In genomic region chr10:14774797-14775196, GRCh38 we compare ENCODE assay signal across 11 cellular contexts. TPM values are rescaled to one million over a fixed set of nuclear protein-coding genes. Genes with fewer than 3 reads are reported as not detected.
DNase-seq lines count a peak whose midpoint lies in the region; FAIRE-seq and TF ChIP-seq lines count a peak whose summit lies in the region.
"Had no signal": no experiment of that assay in that cellular context is flagged by ENCODE, and none has a peak within 500 bp of the region (broad histone marks: within the 10 kb centered on the region; RNA-seq: fewer than 3 reads in every experiment).

TSS of gene FAM107B (minus strand) at chr10:14774897. CDS start at chr10:14774663, 234 bp downstream.

- no peak within 1 kb of the TSS for H3K4me3 Mint-ChIP-seq in progenitor cell of endocrine pancreas (ENCODE audit: low read depth)

- H3K4me1 Mint-ChIP-seq in progenitor cell of endocrine pancreas (ENCODE audit: low read depth), result peaks cover 8% of the 10 kb centered on the region

- H3K36me3 ChIP-seq in SJCRH30, result no peaks in the 10 kb centered on the region

- H3K9me3 Mint-ChIP-seq in progenitor cell of endocrine pancreas (ENCODE audit: low read depth), result peaks cover 5% of the 10 kb centered on the region

- H3K4me3 ChIP-seq in SJCRH30 (no peak within 1 kb of the TSS), foreskin fibroblast (ENCODE audit: low read depth in 1 of 2, low read length in 2 of 2) (no peak within 1 kb of the TSS)

- no peak within 1 kb of the TSS for H3K27ac ChIP-seq in SJCRH30

- H3K27me3 ChIP-seq in SJCRH30, result no peaks in the 10 kb centered on the region

- DNase-seq in Caki2 (ENCODE audit: low read depth), result no peak
- no peak for DNase-seq in SJCRH30
- no peak for DNase-seq in frontal cortex (ENCODE audit: low spot score in 2 of 2)
- DNase-seq in progenitor cell of endocrine pancreas (ENCODE audit: low spot score, unreplicated experiment), result no peak
- no peak for DNase-seq in foreskin fibroblast
- DNase-seq in SK-N-DZ (ENCODE audit: low spot score), result no peak
- DNase-seq in NCI-H2029 (lab: John Stamatoyannopoulos, UW), result no peak
- no peak for DNase-seq in OCI-M1 (lab: John Stamatoyannopoulos, UW)
- DNase-seq: activated CD4-positive, alpha-beta T cell treated with anti-CD3 and anti-CD28 coated beads for 48 hours; GDM1; midbrain had no signal

- no peaks in the 10 kb centered on the region for H3K27me3 Mint-ChIP-seq in progenitor cell of endocrine pancreas

- TF ChIP-seq CTCF in progenitor cell of endocrine pancreas (IDR thresholded peaks at IDR 0.05; ENCODE audit: unreplicated experiment), result no peak
- no peak for TF ChIP-seq CTCF in foreskin fibroblast (IDR thresholded peaks at IDR 0.05; ENCODE audit: low read depth, low read length)

- no peaks in the 10 kb centered on the region for H3K9me3 ChIP-seq in SJCRH30 (replicated peaks)

- FAIRE-seq in frontal cortex (lab: Jason Lieb, UNC), result no peak

- no peaks in the 10 kb centered on the region for H3K36me3 Mint-ChIP-seq in progenitor cell of endocrine pancreas (ENCODE audit: insufficient read depth)

- in situ Hi-C loops in Caki2 (cut with HindIII; ENCODE audit: low pct_unique_long_range_greater_than_20kb, low sequenced_read_pairs), result no loop called here

- H3K4me1 ChIP-seq in SJCRH30, result no peaks in the 10 kb centered on the region

- H3K27ac Mint-ChIP-seq in progenitor cell of endocrine pancreas, result no peak within 1 kb of the TSS

RNA-seq across cellular contexts. Expression of gene FAM107B, which starts in this region (rescaled TPM):
- 95.9 and 125 TPM in 2 replicates for total RNA-seq in Caki2 (2014; rRNA removed; shearing (Covaris generic); ENCODE audit: low replicate concordance)
- total RNA-seq in SJCRH30 (2014; rRNA removed; shearing (Covaris generic)), result 17.7 and 21.7 TPM in 2 replicates
- total RNA-seq in frontal cortex, result 77.9 TPM
- total RNA-seq in progenitor cell of endocrine pancreas, result 82.2 and 87.4 TPM in 2 replicates
- 31.5 and 32.5 TPM in 2 replicates for polyA plus RNA-seq in SK-N-DZ (2014; cell fraction: cytosol; rRNA removed)
- polyA plus RNA-seq in SK-N-DZ (2014; cell fraction: nucleus; rRNA removed), result 22.0 and 25.5 TPM in 2 replicates
